In the genomic region with DNA sequence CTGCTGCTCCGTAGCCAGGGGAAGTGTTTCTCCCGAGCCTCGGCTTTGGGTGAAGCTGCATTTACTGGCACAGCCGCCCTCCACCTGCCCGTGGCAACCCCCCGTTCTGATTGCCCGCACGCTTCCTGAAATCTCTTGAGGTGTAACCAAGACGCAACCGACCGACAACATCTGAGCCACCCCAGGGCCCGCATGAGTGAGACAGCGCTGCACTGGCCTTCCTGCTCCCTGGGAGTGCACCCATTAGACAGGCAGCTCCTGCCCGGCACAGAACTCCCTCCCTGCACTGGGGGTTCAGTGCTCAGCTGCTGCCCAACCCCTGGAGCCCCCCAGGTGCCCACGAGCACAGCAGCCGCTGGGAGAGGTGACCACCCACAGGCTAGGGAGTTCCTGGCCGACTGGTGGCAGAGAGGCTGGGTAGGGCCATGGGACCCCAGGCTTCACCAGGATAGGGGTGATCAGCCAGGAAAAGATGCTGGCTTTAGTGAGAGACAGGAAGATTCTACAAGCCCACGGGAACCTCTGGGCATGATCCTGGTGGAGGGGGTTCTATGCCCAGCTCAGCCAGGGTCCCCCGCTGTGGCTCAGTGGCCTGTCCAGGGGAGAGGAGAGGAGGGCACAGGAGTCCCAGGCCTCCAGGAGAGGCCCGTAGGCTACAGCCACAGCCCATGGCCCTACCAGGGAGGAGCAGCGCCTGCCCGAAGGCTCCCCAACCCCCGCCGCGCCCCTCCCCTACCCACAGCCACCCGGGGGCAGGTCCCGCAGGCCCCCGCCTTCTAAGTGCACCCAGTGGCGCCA, we compare ENCODE assay signal across 10 cellular contexts. TPM values are rescaled to one million over a fixed set of nuclear protein-coding genes. Genes with fewer than 3 reads are reported as not detected.
DNase-seq lines count a peak whose midpoint lies in the region; ATAC-seq, FAIRE-seq and TF ChIP-seq lines count a peak whose summit lies in the region.
"Had no signal": no experiment of that assay in that cellular context is flagged by ENCODE, and none has a peak within 500 bp of the region (broad histone marks: within the 10 kb centered on the region; RNA-seq: fewer than 3 reads in every experiment).

No MANE protein-coding gene starts in this region.

- no peaks in the 10 kb centered on the region for H3K27me3 ChIP-seq in right atrium auricular region

- peak; percentile 64 for ATAC-seq in activated CD8-positive, alpha-beta T cell treated with anti-CD3 and anti-CD28 coated beads, Interleukin-2, amount 10 ng/mL, durations not matched to agents 7 days and 5 days
- ATAC-seq in stimulated activated effector memory CD8-positive, alpha-beta T cell treated with anti-CD3 and anti-CD28 coated beads, Interleukin-12 subunit alpha, Interleukin-12 subunit beta, amount 100 ng/mL, for 72 hours, result no peak

- no peaks in the 10 kb centered on the region for H3K9me3 ChIP-seq in right atrium auricular region

- H3K4me3 Mint-ChIP-seq in activated CD8-positive, alpha-beta T cell treated with anti-CD3 and anti-CD28 coated beads, Interleukin-2, amount 10 ng/mL, durations not matched to agents 7 days and 5 days, result peak overlapping the region; percentile 78
- H3K4me3 Mint-ChIP-seq in stimulated activated effector memory CD8-positive, alpha-beta T cell treated with anti-CD3 and anti-CD28 coated beads, Interleukin-12 subunit alpha, Interleukin-12 subunit beta, amount 100 ng/mL, for 72 hours, result peak overlapping the region; percentile 18
- H3K4me3 Mint-ChIP-seq in T-helper 2 cell treated with Interferon-gamma antibody and Interleukin-4, amounts not matched to agents 5 μg/mL and 100 μg/mL, for 36 hours, result no peak overlapping the region

- H3K27ac Mint-ChIP-seq in activated CD8-positive, alpha-beta T cell treated with anti-CD3 and anti-CD28 coated beads, Interleukin-2, amount 10 ng/mL, durations not matched to agents 7 days and 5 days, result peak overlapping the region; percentile 68
- H3K27ac Mint-ChIP-seq in stimulated activated effector memory CD8-positive, alpha-beta T cell treated with anti-CD3 and anti-CD28 coated beads, Interleukin-12 subunit alpha, Interleukin-12 subunit beta, amount 100 ng/mL, for 72 hours, result peak overlapping the region; percentile 67
- H3K27ac Mint-ChIP-seq in T-helper 2 cell treated with Interferon-gamma antibody and Interleukin-4, amounts not matched to agents 5 μg/mL and 100 μg/mL, for 36 hours, result no peak overlapping the region

- CTCF ChIA-PET in activated CD8-positive, alpha-beta T cell treated with anti-CD3 and anti-CD28 coated beads, Interleukin-2, amount 10 ng/mL, durations not matched to agents 7 days and 5 days (lab: Charles Lee), result interaction anchor here (0.6 to 2.8 kb wide), 8 partner anchors 11 to 289 kb away, joined by 3 to 19 read pairs (median 4); partner anchors contain the start of genes DENND6B and HDAC10
- CTCF ChIA-PET in HEK293T (lab: Yijun Ruan, JAX), result no interaction called here

- H3K36me3 Mint-ChIP-seq in activated CD8-positive, alpha-beta T cell treated with anti-CD3 and anti-CD28 coated beads, Interleukin-2, amount 10 ng/mL, durations not matched to agents 7 days and 5 days (ENCODE audit: low read depth), result peaks cover 3% of the 10 kb centered on the region
- no peaks in the 10 kb centered on the region for H3K36me3 Mint-ChIP-seq in stimulated activated effector memory CD8-positive, alpha-beta T cell treated with anti-CD3 and anti-CD28 coated beads, Interleukin-12 subunit alpha, Interleukin-12 subunit beta, amount 100 ng/mL, for 72 hours
- no peaks in the 10 kb centered on the region for H3K36me3 Mint-ChIP-seq in T-helper 2 cell treated with Interferon-gamma antibody and Interleukin-4, amounts not matched to agents 5 μg/mL and 100 μg/mL, for 36 hours (ENCODE audit: low read depth)

- H3K4me1 ChIP-seq in right atrium auricular region, result peaks cover 0 to 51% of the 10 kb centered on the region in 2 donors

- H3K4me1 Mint-ChIP-seq in activated CD8-positive, alpha-beta T cell treated with anti-CD3 and anti-CD28 coated beads, Interleukin-2, amount 10 ng/mL, durations not matched to agents 7 days and 5 days (ENCODE audit: low read depth), result peaks cover 25% of the 10 kb centered on the region
- peaks cover 6% of the 10 kb centered on the region for H3K4me1 Mint-ChIP-seq in stimulated activated effector memory CD8-positive, alpha-beta T cell treated with anti-CD3 and anti-CD28 coated beads, Interleukin-12 subunit alpha, Interleukin-12 subunit beta, amount 100 ng/mL, for 72 hours
- peaks cover 3% of the 10 kb centered on the region for H3K4me1 Mint-ChIP-seq in T-helper 2 cell treated with Interferon-gamma antibody and Interleukin-4, amounts not matched to agents 5 μg/mL and 100 μg/mL, for 36 hours (ENCODE audit: low read depth)

- H3K4me3 ChIP-seq in right atrium auricular region, result peak overlapping the region in 1 of 2 donors; percentile 40

- H3K27me3 Mint-ChIP-seq in activated CD8-positive, alpha-beta T cell treated with anti-CD3 and anti-CD28 coated beads, Interleukin-2, amount 10 ng/mL, durations not matched to agents 7 days and 5 days (ENCODE audit: low read depth), result no peaks in the 10 kb centered on the region
- H3K27me3 Mint-ChIP-seq in T-helper 2 cell treated with Interferon-gamma antibody and Interleukin-4, amounts not matched to agents 5 μg/mL and 100 μg/mL, for 36 hours (ENCODE audit: low read depth), result peaks cover 17% of the 10 kb centered on the region

- peaks cover 25% of the 10 kb centered on the region for H3K36me3 ChIP-seq in right atrium auricular region

- H3K9me3 Mint-ChIP-seq in activated CD8-positive, alpha-beta T cell treated with anti-CD3 and anti-CD28 coated beads, Interleukin-2, amount 10 ng/mL, durations not matched to agents 7 days and 5 days (ENCODE audit: insufficient read depth), result no peaks in the 10 kb centered on the region
- no peaks in the 10 kb centered on the region for H3K9me3 Mint-ChIP-seq in stimulated activated effector memory CD8-positive, alpha-beta T cell treated with anti-CD3 and anti-CD28 coated beads, Interleukin-12 subunit alpha, Interleukin-12 subunit beta, amount 100 ng/mL, for 72 hours
- no peaks in the 10 kb centered on the region for H3K9me3 Mint-ChIP-seq in T-helper 2 cell treated with Interferon-gamma antibody and Interleukin-4, amounts not matched to agents 5 μg/mL and 100 μg/mL, for 36 hours

- H3K27ac ChIP-seq in right atrium auricular region, result peak overlapping the region; percentile 80 to 92

- TF ChIP-seq CTCF in right atrium auricular region (IDR thresholded peaks at IDR 0.05) (no peak), GM13976 (IDR thresholded peaks at IDR 0.05; ENCODE audit: borderline replicate concordance, control extremely low read depth, extremely low read depth, insufficient read depth, missing control alignments) (no peak)

- FAIRE-seq in GM19239 (lab: Jason Lieb, UNC), result peak; percentile 71

- no peak for DNase-seq in GM19239 (ENCODE audit: insufficient read length, low spot score)
- DNase-seq in activated CD8-positive, alpha-beta T cell treated with anti-CD3 and anti-CD28 coated beads, Interleukin-2, amount 10 ng/mL, durations not matched to agents 7 days and 5 days, result peak; percentile 56
- no peak for DNase-seq in right atrium auricular region (ENCODE audit: low spot score)
- no peak for DNase-seq in stimulated activated effector memory CD8-positive, alpha-beta T cell treated with anti-CD3 and anti-CD28 coated beads, Interleukin-12 subunit alpha, Interleukin-12 subunit beta, amount 100 ng/mL, for 72 hours (ENCODE audit: low spot score in 2 of 2)
- no peak for DNase-seq in T-helper 2 cell treated with Interferon-gamma antibody and Interleukin-4, amounts not matched to agents 5 μg/mL and 100 μg/mL, for 36 hours (ENCODE audit: low spot score)
- DNase-seq in GM13976 (ENCODE audit: low spot score), result no peak
- no peak for DNase-seq in anterior cingulate cortex (lab: John Stamatoyannopoulos, UW)
- DNase-seq in HEK293T (ENCODE audit: extremely low spot score), result no peak
- DNase-seq: NCI-H2107; stimulated activated CD4-positive, alpha-beta T cell treated with anti-CD3 and anti-CD28 coated beads, Interleukin-12 subunit alpha, Interleukin-12 subunit beta, amount 100 ng/mL, for 4 hours had no signal

- POLR2A ChIA-PET in activated CD8-positive, alpha-beta T cell treated with anti-CD3 and anti-CD28 coated beads, Interleukin-2, amount 10 ng/mL, durations not matched to agents 7 days and 5 days (lab: Charles Lee), result interaction anchor here (0.6 to 2.8 kb wide), 4 partner anchors 11 to 129 kb away, joined by 3 to 23 read pairs (median 6); partner anchors contain the start of gene PLXNB2
- POLR2A ChIA-PET in HEK293T (lab: Yijun Ruan, JAX), result no interaction called here

- in situ Hi-C loops in GM13976 (cut with MboI; ENCODE audit: low sequenced_read_pairs, unreplicated experiment), result no loop called here

TF ChIP-seq in HEK293T, 16 proteins besides CTCF, POLR2A, EP300 and RAD21:
- TF ChIP-seq TARDBP (IDR thresholded peaks at IDR 0.05), result no peak
- TF ChIP-seq FOXM1 (IDR thresholded peaks at IDR 0.05; ENCODE audit: borderline replicate concordance), result no peak
- TF ChIP-seq LEF1 (IDR thresholded peaks at IDR 0.05; ENCODE audit: borderline replicate concordance), result no peak

RNA-seq across cellular contexts. Expression of gene PLXNB2, which starts 14.6 kb away (rescaled TPM):
- total RNA-seq in activated CD8-positive, alpha-beta T cell treated with anti-CD3 and anti-CD28 coated beads, Interleukin-2, amount 10 ng/mL, durations not matched to agents 7 days and 5 days, result 10 to 100 TPM; 48.4 to 49.9 TPM
- 10 to 100 TPM; 60.3 to 92.8 TPM for total RNA-seq in right atrium auricular region

RNA-seq across cellular contexts. Expression of gene MAPK11, which starts 22.7 kb away (rescaled TPM):
- 10 to 100 TPM; 10.4 to 11.8 TPM for total RNA-seq in activated CD8-positive, alpha-beta T cell treated with anti-CD3 and anti-CD28 coated beads, Interleukin-2, amount 10 ng/mL, durations not matched to agents 7 days and 5 days
- 1 to 10 TPM; 3.7 to 4.0 TPM for total RNA-seq in right atrium auricular region

RNA-seq across cellular contexts. Expression of gene MAPK12, which starts 31.4 kb away (rescaled TPM):
- 1 to 10 TPM; 4.8 to 5.3 TPM for total RNA-seq in activated CD8-positive, alpha-beta T cell treated with anti-CD3 and anti-CD28 coated beads, Interleukin-2, amount 10 ng/mL, durations not matched to agents 7 days and 5 days
- total RNA-seq in right atrium auricular region, result 10 to 100 TPM in 1 of 2 donors, 1 to 10 TPM in 1; 5.0 to 13.0 TPM

RNA-seq across cellular contexts. Expression of gene DENND6B, which starts 34.0 kb away (rescaled TPM):
- 1 to 10 TPM; 6.0 to 7.0 TPM for total RNA-seq in activated CD8-positive, alpha-beta T cell treated with anti-CD3 and anti-CD28 coated beads, Interleukin-2, amount 10 ng/mL, durations not matched to agents 7 days and 5 days
- 1 to 10 TPM in 1 of 2 donors, under 1 TPM in 1; 0.85 to 1.0 TPM for total RNA-seq in right atrium auricular region

RNA-seq across cellular contexts. Expression of gene HDAC10, which starts 41.8 kb away (rescaled TPM):
- total RNA-seq in activated CD8-positive, alpha-beta T cell treated with anti-CD3 and anti-CD28 coated beads, Interleukin-2, amount 10 ng/mL, durations not matched to agents 7 days and 5 days, result 10 to 100 TPM; 71.4 to 75.9 TPM
- 1 to 10 TPM; 6.7 to 9.1 TPM for total RNA-seq in right atrium auricular region
